Comparison of ENCODE assay signal across 8 cellular contexts in genomic region chr14:36580856-36581831, GRCh38. TPM values are rescaled to one million over a fixed set of nuclear protein-coding genes. Genes with fewer than 3 reads are reported as not detected.
DNase-seq lines count a peak whose midpoint lies in the region; ATAC-seq and TF ChIP-seq lines count a peak whose summit lies in the region.

No MANE protein-coding gene starts in this region.

- no peak for ATAC-seq in HG03520 (IDR thresholded peaks at IDR 0.05; ENCODE audit: unreplicated experiment)

- H3K27ac Mint-ChIP-seq in nephron progenitor cell: no peak overlapping the region

- H3K4me3 Mint-ChIP-seq in nephron progenitor cell: peak overlapping the region; percentile 72

- H3K27me3 Mint-ChIP-seq in nephron progenitor cell (ENCODE audit: low read depth, poor library complexity): no peaks in the 10 kb centered on the region

- no peaks in the 10 kb centered on the region for H3K9me3 Mint-ChIP-seq in nephron progenitor cell

- DNase-seq in NCI-H524 (lab: John Stamatoyannopoulos, UW) (peak; percentile 48 to 82), NCI-H524 treated with DMSO at 0.1 percent for 48 hours (lab: John Stamatoyannopoulos, UW) (no peak), NCI-H460 (ENCODE audit: extremely low read depth, low read depth) (peak; percentile 23), epithelial cell of proximal tubule (ENCODE audit: low read depth) (no peak), nephron progenitor cell (peak; percentile 61), NCI-H1436 treated with DMSO at 0.1 percent for 48 hours (lab: John Stamatoyannopoulos, UW) (no peak), SIG-M5 treated with dmso at 0.1 percent for 504 hours (lab: John Stamatoyannopoulos, UW; ENCODE audit: unreplicated experiment) (no peak)

- H3K36me3 Mint-ChIP-seq in nephron progenitor cell (ENCODE audit: low read depth): no peaks in the 10 kb centered on the region

- no peak for TF ChIP-seq CTCF in epithelial cell of proximal tubule (conservative IDR thresholded peaks at IDR 0.05; ENCODE audit: low read depth, low read length)
- no peak for TF ChIP-seq CTCF in nephron progenitor cell (IDR thresholded peaks at IDR 0.05)

- H3K4me3 ChIP-seq in epithelial cell of proximal tubule (ENCODE audit: low read depth, low read length): peak overlapping the region; percentile 48

- no peaks in the 10 kb centered on the region for H3K4me1 Mint-ChIP-seq in nephron progenitor cell

RNA-seq across cellular contexts. Expression of gene NKX2-8, which starts 1.3 kb away (rescaled TPM):
- total RNA-seq in NCI-H460 (2014; rRNA removed; shearing (Covaris generic)): 0.46 and 0.87 TPM in 2 replicates
- polyA plus RNA-seq in NCI-H460 (2014; cell fraction: nucleus; rRNA removed): 2.5 TPM in 1 of 2 replicates, not detected in the other
- not detected in 2 replicates for total RNA-seq in epithelial cell of proximal tubule

Comparison
In these comparisons a context has a peak if more than half of its experiments do, and no peak if none do; other contexts are left out.
1. DNase-seq: peak in NCI-H524 (2 of 2), NCI-H460 (single experiment) and nephron progenitor cell (single experiment); none in NCI-H524 treated with DMSO at 0.1 percent for 48 hours (single experiment), epithelial cell of proximal tubule (single experiment), NCI-H1436 treated with DMSO at 0.1 percent for 48 hours (single experiment) and SIG-M5 treated with dmso at 0.1 percent for 504 hours (single experiment).